Comparison of ENCODE assay signal across 30 cellular contexts in genomic region chr15:27861171-27861570, GRCh38.
"Had no signal": no experiment of that assay in that cellular context is flagged by ENCODE, and none has a peak within 500 bp of the region (broad histone marks: within the 10 kb centered on the region; RNA-seq: fewer than 3 reads in every experiment).

No MANE protein-coding gene starts in this region.

- H3K27ac ChIP-seq: adrenal gland, body of pancreas, cardiac muscle cell, colonic mucosa, epithelial cell of prostate, heart right ventricle, WERI-Rb-1 had no signal

- H3K9me3 ChIP-seq: adrenal gland, body of pancreas, colonic mucosa had no signal

- H3K27me3 Mint-ChIP-seq: activated B cell treated with CpG ODN at 0.5 μM for 24 hours; activated CD4-positive, alpha-beta memory T cell treated with anti-CD3 and anti-CD28 coated beads, Interleukin-2, amount 10 ng/mL, durations not matched to agents 7 days and 5 days; activated naive CD4-positive, alpha-beta T cell treated with anti-CD3 and anti-CD28 coated beads, Interleukin-2, amount 50 U/mL, for 24 hours; activated naive CD8-positive, alpha-beta T cell treated with anti-CD3 and anti-CD28 coated beads, Interleukin-2, amount 50 U/mL, for 24 hours; activated T-cell treated with anti-CD3 and anti-CD28 coated beads, Interleukin-2, amount 50 U/mL, for 24 hours; T-helper 17 cell had no signal

- H3K27ac Mint-ChIP-seq: activated B cell treated with CpG ODN at 0.5 μM for 24 hours; activated CD4-positive, alpha-beta memory T cell treated with anti-CD3 and anti-CD28 coated beads, Interleukin-2, amount 10 ng/mL, durations not matched to agents 7 days and 5 days; activated naive CD4-positive, alpha-beta T cell treated with anti-CD3 and anti-CD28 coated beads, Interleukin-2, amount 50 U/mL, for 24 hours; activated naive CD8-positive, alpha-beta T cell treated with anti-CD3 and anti-CD28 coated beads for 36 hours; activated naive CD8-positive, alpha-beta T cell treated with anti-CD3 and anti-CD28 coated beads, Interleukin-2, amount 50 U/mL, for 24 hours; activated T-cell treated with anti-CD3 and anti-CD28 coated beads, Interleukin-2, amount 50 U/mL, for 24 hours; activated T-cell treated with anti-CD3 and anti-CD28 coated beads, Interleukin-2, amount 50 U/mL, for 72 hours; T-helper 17 cell; T-helper 2 cell treated with Interferon-gamma antibody and Interleukin-4, amounts not matched to agents 5 μg/mL and 100 μg/mL, for 36 hours had no signal

- H3K4me3 Mint-ChIP-seq: activated B cell treated with CpG ODN at 0.5 μM for 24 hours; activated CD4-positive, alpha-beta memory T cell treated with anti-CD3 and anti-CD28 coated beads, Interleukin-2, amount 10 ng/mL, durations not matched to agents 7 days and 5 days; activated naive CD4-positive, alpha-beta T cell treated with anti-CD3 and anti-CD28 coated beads, Interleukin-2, amount 50 U/mL, for 24 hours; activated naive CD8-positive, alpha-beta T cell treated with anti-CD3 and anti-CD28 coated beads for 36 hours; activated naive CD8-positive, alpha-beta T cell treated with anti-CD3 and anti-CD28 coated beads, Interleukin-2, amount 50 U/mL, for 24 hours; activated T-cell treated with anti-CD3 and anti-CD28 coated beads, Interleukin-2, amount 50 U/mL, for 24 hours; activated T-cell treated with anti-CD3 and anti-CD28 coated beads, Interleukin-2, amount 50 U/mL, for 72 hours; T-helper 17 cell; T-helper 2 cell treated with Interferon-gamma antibody and Interleukin-4, amounts not matched to agents 5 μg/mL and 100 μg/mL, for 36 hours had no signal

- ATAC-seq: activated CD4-positive, CD25-positive, alpha-beta regulatory T cell treated with anti-CD3 and anti-CD28 coated beads, Interleukin-2, amount 50 U/mL, for 24 hours; activated naive CD8-positive, alpha-beta T cell treated with anti-CD3 and anti-CD28 coated beads, Interleukin-2, amount 50 U/mL, for 24 hours; activated T-cell treated with anti-CD3 and anti-CD28 coated beads, Interleukin-2, amount 50 U/mL, for 72 hours; body of pancreas; heart right ventricle; T-helper 17 cell had no signal

- H3K36me3 Mint-ChIP-seq: activated naive CD4-positive, alpha-beta T cell treated with anti-CD3 and anti-CD28 coated beads, Interleukin-2, amount 50 U/mL, for 24 hours; activated naive CD8-positive, alpha-beta T cell treated with anti-CD3 and anti-CD28 coated beads for 36 hours had no signal

- H3K36me3 ChIP-seq: adrenal gland, cardiac muscle cell, colonic mucosa, heart right ventricle, WERI-Rb-1 had no signal

- H3K4me3 ChIP-seq: adrenal gland, body of pancreas, cardiac muscle cell, colonic mucosa, heart right ventricle had no signal

- H3K4me1 Mint-ChIP-seq: activated B cell treated with CpG ODN at 0.5 μM for 24 hours; activated CD4-positive, alpha-beta memory T cell treated with anti-CD3 and anti-CD28 coated beads, Interleukin-2, amount 10 ng/mL, durations not matched to agents 7 days and 5 days; activated naive CD4-positive, alpha-beta T cell treated with anti-CD3 and anti-CD28 coated beads, Interleukin-2, amount 50 U/mL, for 24 hours; activated naive CD8-positive, alpha-beta T cell treated with anti-CD3 and anti-CD28 coated beads for 36 hours; activated naive CD8-positive, alpha-beta T cell treated with anti-CD3 and anti-CD28 coated beads, Interleukin-2, amount 50 U/mL, for 24 hours; T-helper 17 cell had no signal

- H3K27me3 ChIP-seq: adrenal gland, body of pancreas, cardiac muscle cell, colonic mucosa had no signal

- DNase-seq: activated B cell treated with CpG ODN at 0.5 μM for 24 hours; activated CD4-positive, alpha-beta memory T cell treated with anti-CD3 and anti-CD28 coated beads, Interleukin-2, amount 10 ng/mL, durations not matched to agents 7 days and 5 days; activated CD4-positive, alpha-beta T cell treated with anti-CD3 and anti-CD28 coated beads for 48 hours; activated CD8-positive, alpha-beta memory T cell treated with anti-CD3 and anti-CD28 coated beads, Interleukin-2, amount 50 U/mL, for 48 hours; activated gamma-delta T cell; activated naive CD4-positive, alpha-beta T cell treated with Interleukin-2 at 50 U/mL for 16 hours; activated naive CD8-positive, alpha-beta T cell treated with anti-CD3 and anti-CD28 coated beads for 36 hours; activated naive CD8-positive, alpha-beta T cell treated with anti-CD3 and anti-CD28 coated beads, Interleukin-2, amount 50 U/mL, for 24 hours; activated T-cell treated with anti-CD3 and anti-CD28 coated beads for 4 hours; activated T-cell treated with anti-CD3 and anti-CD28 coated beads, Interleukin-2, amount 50 U/mL, for 24 hours; activated T-cell treated with anti-CD3 and anti-CD28 coated beads, Interleukin-2, amount 50 U/mL, for 72 hours; adrenal gland; amygdala; aorta; body of pancreas; central memory CD4-positive, alpha-beta T cell; cerebellar nuclear complex; colonic mucosa; effector CD8-positive, alpha-beta T cell; foreskin fibroblast; heart right ventricle; T-helper 1 cell; T-helper 17 cell; T1000; WERI-Rb-1 had no signal

- H3K4me1 ChIP-seq: adrenal gland, body of pancreas, colonic mucosa, heart right ventricle had no signal
